In the genomic region with DNA sequence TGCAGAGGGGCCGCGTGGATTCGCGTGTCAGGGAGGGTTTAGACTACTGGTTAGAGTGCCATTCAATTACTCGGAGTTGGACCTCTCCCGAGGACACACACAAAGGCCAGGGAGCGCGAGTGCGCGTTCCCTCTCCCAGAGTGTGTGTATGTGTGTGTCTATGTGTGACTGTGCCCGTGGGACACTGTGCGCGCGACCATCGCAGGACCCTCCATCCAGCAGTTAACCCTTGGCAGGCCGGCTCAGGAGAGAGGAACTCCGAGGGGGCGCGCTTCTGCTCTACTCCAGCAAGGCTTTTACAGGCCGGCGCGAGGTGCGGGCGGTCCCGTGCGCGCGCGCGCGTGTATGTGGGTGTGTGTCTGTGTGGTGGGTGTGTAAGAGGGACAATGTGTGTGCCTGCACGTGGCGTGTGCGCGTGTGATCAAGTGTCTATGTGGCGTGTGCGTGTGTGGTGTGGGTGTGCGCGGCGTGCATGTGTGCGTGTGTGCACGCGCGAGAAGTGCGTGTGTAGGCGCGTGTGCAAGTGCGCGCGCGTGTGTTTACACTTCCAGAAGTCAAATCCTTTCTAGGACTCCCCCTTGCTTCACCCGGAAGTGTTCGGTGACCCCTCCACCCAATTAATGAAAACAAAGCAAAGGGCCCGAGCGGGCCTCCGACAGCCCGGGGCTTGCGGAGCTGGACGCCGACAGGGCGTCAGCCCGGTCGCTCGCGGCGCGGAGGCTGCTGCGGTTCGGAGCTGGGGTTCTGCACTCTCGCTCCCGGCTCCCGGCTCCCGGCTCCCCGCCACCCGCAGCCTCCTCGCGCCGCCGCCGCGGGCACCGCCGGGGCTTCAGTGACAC, we compare ENCODE assay signal across 8 cellular contexts.
A peak's percentile ranks its signal among the peaks of the same experiment; 100 is the strongest.
DNase-seq lines count a peak whose midpoint lies in the region; ATAC-seq, FAIRE-seq and TF ChIP-seq lines count a peak whose summit lies in the region.

No MANE protein-coding gene starts in this region.

- peak; percentile 34 for ATAC-seq in left colon

- BruUV-seq in OCI-LY7 (replicated peaks; lab: Mats Ljungman, UMichigan), result no TSS peak

- H3K9me2 ChIP-seq in OCI-LY7 (ENCODE audit: insufficient read depth, low read length), result no peaks in the 10 kb centered on the region

- POLR2A ChIA-PET in OCI-LY7 (lab: Charles Lee), result interaction anchor here (0.6 kb wide), 1 partner anchor 288 kb away, joined by 8 read pairs; no protein-coding TSS in a partner anchor

- H3K27me3 ChIP-seq in HUES6 (ENCODE audit: control insufficient read depth, insufficient read depth, low read length), result peaks cover 97% of the 10 kb centered on the region

- DNase-seq in CD14-positive monocyte (ENCODE audit: low spot score) (no peak), chondrocyte (ENCODE audit: low spot score) (no peak), left colon (peak in 1 of 2 donors; percentile 23), RCC 7860 (ENCODE audit: low spot score) (no peak), NCI-H226 (no peak), OCI-LY7 (ENCODE audit: low spot score) (no peak)

- H3K4me3 ChIP-seq in HUES6 (ENCODE audit: low read depth, low read length) (peak overlapping the region; percentile 62), OCI-LY7 (ENCODE audit: low read depth, low read length, poor library complexity, severe bottlenecking) (no peak overlapping the region)

- H3K27me3 Mint-ChIP-seq in CD14-positive monocyte (ENCODE audit: low read depth in 3 of 3), result peaks cover 22 to 89% (median 45%) of the 10 kb centered on the region in 3 donors
- H3K27me3 Mint-ChIP-seq in chondrocyte (ENCODE audit: low read depth), result peaks cover 4% of the 10 kb centered on the region
- peaks cover 14% of the 10 kb centered on the region for H3K27me3 Mint-ChIP-seq in stimulated activated naive CD8-positive, alpha-beta T cell treated with anti-CD3 and anti-CD28 coated beads, Interleukin-15, Interleukin-2, amounts not matched to agents 100 ng/mL and 50 ng/mL, for 24 hours

- no peak for FAIRE-seq in RCC 7860 (lab: Jason Lieb, UNC)

- H3K27ac Mint-ChIP-seq in CD14-positive monocyte (peak overlapping the region in 4 of 7 donors; percentile 24 to 79 (median 59)), chondrocyte (ENCODE audit: unreplicated experiment) (no peak overlapping the region)
- H3K27ac Mint-ChIP-seq in stimulated activated naive CD8-positive, alpha-beta T cell treated with anti-CD3 and anti-CD28 coated beads, Interleukin-15, Interleukin-2, amounts not matched to agents 100 ng/mL and 50 ng/mL, for 24 hours, result peak overlapping the region; percentile 22

- no peak overlapping the region for H2AFZ ChIP-seq in OCI-LY7 (ENCODE audit: low read length)

- no peak overlapping the region for H3K4me2 ChIP-seq in OCI-LY7 (ENCODE audit: low read length)

- no peaks in the 10 kb centered on the region for H3K79me2 ChIP-seq in OCI-LY7 (ENCODE audit: insufficient read depth, low read depth, low read length)

- H3K9ac ChIP-seq in HUES6 (ENCODE audit: low read length), result peak overlapping the region; percentile 24

- H3K4me1 ChIP-seq in HUES6 (ENCODE audit: control insufficient read depth, insufficient read depth, low read length), result peaks cover 31% of the 10 kb centered on the region
- H3K4me1 ChIP-seq in OCI-LY7 (ENCODE audit: insufficient read depth, low read length, poor library complexity, severe bottlenecking), result no peaks in the 10 kb centered on the region

- TF ChIP-seq CTCF in CD14-positive monocyte (IDR thresholded peaks at IDR 0.05), result no peak
- no peak for TF ChIP-seq CTCF in chondrocyte (IDR thresholded peaks at IDR 0.05)
- no peak for TF ChIP-seq CTCF in OCI-LY7 (conservative IDR thresholded peaks at IDR 0.05; ENCODE audit: low read length)

- H3K9me3 ChIP-seq in HUES6 (ENCODE audit: control insufficient read depth, insufficient read depth, low read depth, low read length) (no peaks in the 10 kb centered on the region), OCI-LY7 (ENCODE audit: low read length) (no peaks in the 10 kb centered on the region)

- H3K4me3 Mint-ChIP-seq in CD14-positive monocyte (peak overlapping the region; percentile 90 to 95), chondrocyte (ENCODE audit: unreplicated experiment) (peak overlapping the region; percentile 73)
- H3K4me3 Mint-ChIP-seq in stimulated activated naive CD8-positive, alpha-beta T cell treated with anti-CD3 and anti-CD28 coated beads, Interleukin-15, Interleukin-2, amounts not matched to agents 100 ng/mL and 50 ng/mL, for 24 hours, result peak overlapping the region; percentile 79

- no peaks in the 10 kb centered on the region for H4K20me1 ChIP-seq in OCI-LY7 (ENCODE audit: insufficient read depth, low read length)

- intact Hi-C loops in CD14-positive monocyte (cut with micrococcal nuclease) (no loop called here), left colon (cut with DNase I, micrococcal nuclease) (no loop called here), OCI-LY7 (cut with micrococcal nuclease; ENCODE audit: unreplicated experiment) (no loop called here)

- H3K9me3 Mint-ChIP-seq in CD14-positive monocyte (peaks cover 0 to 18% (median 10%) of the 10 kb centered on the region in 7 donors), chondrocyte (ENCODE audit: low read depth) (no peaks in the 10 kb centered on the region)
- no peaks in the 10 kb centered on the region for H3K9me3 Mint-ChIP-seq in stimulated activated naive CD8-positive, alpha-beta T cell treated with anti-CD3 and anti-CD28 coated beads, Interleukin-15, Interleukin-2, amounts not matched to agents 100 ng/mL and 50 ng/mL, for 24 hours

- no peaks in the 10 kb centered on the region for H3K36me3 ChIP-seq in HUES6 (ENCODE audit: control insufficient read depth, insufficient read depth, low read length)
- no peaks in the 10 kb centered on the region for H3K36me3 ChIP-seq in OCI-LY7 (ENCODE audit: insufficient read depth, low read length)

- H3K4me1 Mint-ChIP-seq in CD14-positive monocyte (peaks cover 36% of the 10 kb centered on the region), chondrocyte (ENCODE audit: low read depth) (peaks cover 10% of the 10 kb centered on the region)
- H3K4me1 Mint-ChIP-seq in stimulated activated naive CD8-positive, alpha-beta T cell treated with anti-CD3 and anti-CD28 coated beads, Interleukin-15, Interleukin-2, amounts not matched to agents 100 ng/mL and 50 ng/mL, for 24 hours (ENCODE audit: low read depth), result peaks cover 21% of the 10 kb centered on the region

- H3K36me3 Mint-ChIP-seq in CD14-positive monocyte, result peaks cover 11 to 23% of the 10 kb centered on the region in 2 donors
- no peaks in the 10 kb centered on the region for H3K36me3 Mint-ChIP-seq in chondrocyte (ENCODE audit: low read depth)
- H3K36me3 Mint-ChIP-seq in stimulated activated naive CD8-positive, alpha-beta T cell treated with anti-CD3 and anti-CD28 coated beads, Interleukin-15, Interleukin-2, amounts not matched to agents 100 ng/mL and 50 ng/mL, for 24 hours (ENCODE audit: low read depth), result no peaks in the 10 kb centered on the region

- CTCF ChIA-PET in OCI-LY7 (lab: Charles Lee; ENCODE audit: unreplicated experiment), result no interaction called here

- H3K27ac ChIP-seq in HUES6 (ENCODE audit: low read depth, low read length), result no peak overlapping the region
- H3K27ac ChIP-seq in OCI-LY7 (ENCODE audit: low read depth, low read length, poor library complexity, severe bottlenecking), result no peak overlapping the region
